8 cellular contexts compared by ENCODE assay signal in the genomic region with DNA sequence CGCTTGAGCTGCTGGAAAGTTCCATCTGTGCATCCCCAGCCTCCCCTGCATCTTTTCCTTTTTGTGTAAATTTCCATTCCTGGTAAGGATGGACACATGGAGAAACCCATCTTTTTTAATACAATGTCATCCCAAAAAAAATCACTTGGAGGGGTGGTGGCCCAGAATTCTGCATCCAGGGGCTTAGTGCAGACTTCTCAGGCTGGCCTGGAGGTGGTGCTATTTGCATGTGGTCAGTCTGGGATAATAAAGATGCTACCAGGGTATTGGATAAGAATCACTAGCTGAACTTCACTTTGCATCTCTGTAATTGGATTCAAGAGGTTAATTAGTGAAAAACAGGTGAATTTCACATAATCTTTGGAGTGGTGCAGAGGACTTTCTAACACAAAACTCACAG. TPM values are rescaled to one million over a fixed set of nuclear protein-coding genes. Genes with fewer than 3 reads are reported as not detected.
DNase-seq lines count a peak whose midpoint lies in the region; ATAC-seq and TF ChIP-seq lines count a peak whose summit lies in the region.

No MANE protein-coding gene starts in this region.

- no peak overlapping the region for H3K27ac Mint-ChIP-seq in H9

- peaks cover 28 to 37% of the 10 kb centered on the region in 2 experiments for H3K4me1 Mint-ChIP-seq in H9

- no peak overlapping the region for H2BK20ac ChIP-seq in H9 (ENCODE audit: low read depth, low read length, poor library complexity, severe bottlenecking)

- H3K14ac ChIP-seq in H9 (ENCODE audit: insufficient read depth, low read length): no peak overlapping the region

- peaks cover 24% of the 10 kb centered on the region for H3K27me3 Mint-ChIP-seq in H9 (ENCODE audit: low read depth)

- H3T11ph ChIP-seq in H9 (ENCODE audit: low read length): no peak overlapping the region

- no peaks in the 10 kb centered on the region for H3K79me1 ChIP-seq in H9 (ENCODE audit: insufficient read depth, low read depth, low read length, poor library complexity, severe bottlenecking)

- no peak overlapping the region for H4K91ac ChIP-seq in H9 (ENCODE audit: insufficient read length, low read depth, low read length)

- H4K20me1 ChIP-seq in H9 (ENCODE audit: control insufficient read depth, insufficient read depth, insufficient read length): no peaks in the 10 kb centered on the region

- H3K56ac ChIP-seq in H9 (ENCODE audit: insufficient read length, low read depth, low read length): no peak overlapping the region

- peak; percentile 85 for TF ChIP-seq CTCF in H9 (conservative IDR thresholded peaks at IDR 0.05)
- TF ChIP-seq CTCF in brain microvascular endothelial cell (IDR thresholded peaks at IDR 0.05; ENCODE audit: low read depth, low read length, missing control alignments): peak; percentile 86
- peak; percentile 66 for TF ChIP-seq CTCF in upper lobe of right lung (IDR thresholded peaks at IDR 0.05)

- intact Hi-C loops in upper lobe of right lung (cut with DNase I): no loop called here

- no peak overlapping the region for H2BK12ac ChIP-seq in H9 (ENCODE audit: insufficient read length, low read depth, low read length)

- no peak overlapping the region for H2AK5ac ChIP-seq in H9 (ENCODE audit: insufficient read length, low read length)

- H2BK15ac ChIP-seq in H9 (ENCODE audit: low read depth, low read length): no peak overlapping the region

- H3K9me3 Mint-ChIP-seq in H9: peaks cover 6 to 8% of the 10 kb centered on the region in 2 experiments; a peak in 4 of 5 replicates

- H3K23me2 ChIP-seq in H9 (ENCODE audit: insufficient read length, low read depth, low read length, poor library complexity, severe bottlenecking): peaks cover 4% of the 10 kb centered on the region

- H4K5ac ChIP-seq in H9 (ENCODE audit: insufficient read length, low read depth, low read length): no peak overlapping the region

- H3K9ac ChIP-seq in H9 (ENCODE audit: extremely low read depth, insufficient read length, low read length): no peak overlapping the region

- no peaks in the 10 kb centered on the region; the same call in 1 of the 2 replicates for H3K4me1 ChIP-seq in H9 (ENCODE audit: insufficient read depth, low read length)
- H3K4me1 ChIP-seq in upper lobe of right lung: peaks cover 17% of the 10 kb centered on the region

- no peaks in the 10 kb centered on the region; the same call in 1 of the 2 replicates for H3K27me3 ChIP-seq in H9 (ENCODE audit: insufficient read depth, low read length)
- H3K27me3 ChIP-seq in brain microvascular endothelial cell (replicated peaks): no peaks in the 10 kb centered on the region
- no peaks in the 10 kb centered on the region for H3K27me3 ChIP-seq in upper lobe of right lung

- in situ Hi-C loops in brain microvascular endothelial cell (cut with HindIII; ENCODE audit: low pct_ligation_motif_present, low sequenced_read_pairs): no loop called here

- DNase-seq in COLO668 (lab: John Stamatoyannopoulos, UW; ENCODE audit: unreplicated experiment): peak; percentile 25
- peak; percentile 64 for DNase-seq in H9
- DNase-seq in OCI-M1 (lab: John Stamatoyannopoulos, UW): peak; percentile 74
- DNase-seq in brain microvascular endothelial cell: peak; percentile 58
- DNase-seq in lung microvascular endothelial cell (ENCODE audit: low read depth in 2 of 2): peak; percentile 78 to 81
- DNase-seq in upper lobe of right lung: no peak

- no peak overlapping the region for H3K4ac ChIP-seq in H9 (ENCODE audit: low read depth, low read length)

- H3K79me2 ChIP-seq in H9 (ENCODE audit: insufficient read depth, low read length): no peaks in the 10 kb centered on the region; the same call in 1 of the 2 replicates

- no peak overlapping the region; a peak in 1 of 5 replicates for H3K4me3 Mint-ChIP-seq in H9

- no peak overlapping the region for H3K23ac ChIP-seq in H9 (ENCODE audit: insufficient read length, low read depth, low read length)

- H3K27ac ChIP-seq in H9 (ENCODE audit: insufficient read length, low read depth, low read length) (no peak overlapping the region), brain microvascular endothelial cell (no peak overlapping the region), upper lobe of right lung (peak overlapping the region; percentile 69)

- H3K9me3 ChIP-seq in H9 (ENCODE audit: control insufficient read depth, low read depth, low read length) (no peaks in the 10 kb centered on the region), upper lobe of right lung (no peaks in the 10 kb centered on the region)

- no peak overlapping the region for H3K4me2 ChIP-seq in H9 (ENCODE audit: insufficient read depth, insufficient read length, low read length)

- H2BK120ac ChIP-seq in H9 (ENCODE audit: low read depth, low read length, poor library complexity, severe bottlenecking): no peak overlapping the region

- no CpG with 5 or more reads among the region's 1 CpG for WGBS in H9 (ENCODE audit: extremely low coverage, insufficient read length, low lambda C conversion rate)

- ATAC-seq in upper lobe of right lung: no peak
- ATAC-seq in HG02759 (IDR thresholded peaks at IDR 0.05; ENCODE audit: unreplicated experiment): no peak
- no peak for ATAC-seq in GM18505 (IDR thresholded peaks at IDR 0.05; ENCODE audit: unreplicated experiment)

- H3K4me3 ChIP-seq in brain microvascular endothelial cell (ENCODE audit: low read depth, low read length) (no peak overlapping the region), upper lobe of right lung (no peak overlapping the region)

- H3K18ac ChIP-seq in H9 (ENCODE audit: insufficient read length, low read depth, low read length): no peak overlapping the region

- no peak overlapping the region for H2BK5ac ChIP-seq in H9 (ENCODE audit: insufficient read length, low read length)

- H3K36me3 ChIP-seq in brain microvascular endothelial cell (replicated peaks) (peaks cover 3% of the 10 kb centered on the region), upper lobe of right lung (no peaks in the 10 kb centered on the region)

- H4K8ac ChIP-seq in H9 (replicated peaks; ENCODE audit: insufficient read length, low read depth, low read length): no peak overlapping the region

- no peak for TF ChIP-seq POLR2A in GM18505 (IDR thresholded peaks at IDR 0.05; ENCODE audit: borderline replicate concordance, extremely low read depth, insufficient read depth, insufficient read length)

- no peak overlapping the region for H2AFZ ChIP-seq in H9 (ENCODE audit: low read length)

- H3K36me3 Mint-ChIP-seq in H9 (ENCODE audit: insufficient read depth in 1 of 3, low read depth in 3 of 3): peaks cover 6 to 15% (median 14%) of the 10 kb centered on the region in 3 experiments; a peak in 6 of 7 replicates

RNA-seq across cellular contexts. Expression of gene ZSCAN2, which starts 1.8 kb away (rescaled TPM):
- total RNA-seq in H9 (2021) (28.4 and 31.2 TPM in 2 replicates), lung microvascular endothelial cell (12.0 and 14.9 TPM in 2 replicates), upper lobe of right lung (5.8 TPM)

RNA-seq across cellular contexts. Expression of gene WDR73, which starts 55.1 kb away (rescaled TPM):
- total RNA-seq in H9 (2021) (41.0 and 41.6 TPM in 2 replicates), lung microvascular endothelial cell (16.8 and 17.3 TPM in 2 replicates), upper lobe of right lung (29.4 TPM)

RNA-seq across cellular contexts. Expression of gene NMB, which starts 59.0 kb away (rescaled TPM):
- total RNA-seq in H9 (2021): 11.5 and 12.4 TPM in 2 replicates
- 4.4 and 4.6 TPM in 2 replicates for total RNA-seq in lung microvascular endothelial cell
- total RNA-seq in upper lobe of right lung: 9.0 TPM
